In the genomic region with DNA sequence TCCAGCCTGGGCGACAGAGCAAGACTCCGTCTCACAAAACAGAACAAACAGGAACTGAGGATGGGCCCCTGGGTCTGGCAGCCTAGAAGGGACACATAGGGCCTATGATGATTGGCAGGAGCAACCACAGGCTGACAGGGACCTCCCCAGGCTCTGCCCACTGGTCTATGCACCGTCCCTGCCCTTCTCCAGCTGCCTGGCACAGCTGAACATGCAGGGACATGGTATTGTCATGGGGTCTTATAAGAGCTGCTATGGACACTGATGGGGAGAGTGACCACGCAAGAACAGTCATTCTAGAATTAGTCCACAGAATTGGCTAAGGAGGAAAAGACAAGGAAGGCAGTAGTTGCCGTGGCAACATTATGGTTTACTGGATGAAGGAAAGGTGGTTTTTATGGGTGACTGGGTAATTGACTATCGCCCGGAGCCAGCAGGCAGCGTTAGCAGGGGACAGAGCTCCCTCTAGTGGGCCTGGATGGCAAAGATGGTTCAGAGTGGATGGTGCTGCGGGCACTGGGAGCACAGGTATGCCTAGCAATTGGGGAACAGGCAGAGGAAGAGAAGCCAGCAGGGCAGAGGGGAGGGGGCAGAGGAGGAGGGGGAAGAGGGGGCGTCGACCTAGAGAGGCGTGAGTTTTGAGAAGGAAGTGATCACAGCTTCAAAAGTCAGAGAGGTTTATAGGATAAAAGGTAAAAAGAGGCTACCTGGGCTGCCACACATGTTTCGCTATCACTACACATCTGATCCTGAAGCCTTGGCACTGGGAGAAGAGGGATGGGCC, we compare ENCODE assay signal across 8 cellular contexts. TPM values are rescaled to one million over a fixed set of nuclear protein-coding genes. Genes with fewer than 3 reads are reported as not detected.
A peak's percentile ranks its signal among the peaks of the same experiment; 100 is the strongest.
DNase-seq lines count a peak whose midpoint lies in the region; ATAC-seq, FAIRE-seq and TF ChIP-seq lines count a peak whose summit lies in the region.

No MANE protein-coding gene starts in this region.

- FAIRE-seq in A549 (lab: Jason Lieb, UNC), result no peak

- POLR2A ChIA-PET in A549 (lab: Yijun Ruan, JAX), result interaction anchor here (0.6 to 1.2 kb wide), 4 partner anchors 49 to 246 kb away, joined by 3 to 13 read pairs (median 6); partner anchors contain the start of genes SERPINE1 and SRRT

- H3K36me3 Mint-ChIP-seq in central memory CD8-positive, alpha-beta T cell (ENCODE audit: insufficient read depth), result peaks cover 2% of the 10 kb centered on the region

- peaks cover 7% of the 10 kb centered on the region for H3K4me1 Mint-ChIP-seq in central memory CD8-positive, alpha-beta T cell

- H3K4me3 Mint-ChIP-seq in central memory CD8-positive, alpha-beta T cell, result no peak overlapping the region

- peak; percentile 99 to 100 for ATAC-seq in A549
- peak; percentile 86 for ATAC-seq in GM18511 (IDR thresholded peaks at IDR 0.05; ENCODE audit: unreplicated experiment)
- peak; percentile 76 for ATAC-seq in HG03342 (IDR thresholded peaks at IDR 0.05; ENCODE audit: unreplicated experiment)
- peak; percentile 95 for ATAC-seq in activated CD4-positive, CD25-positive, alpha-beta regulatory T cell treated with anti-CD3 and anti-CD28 coated beads, Interleukin-2, amount 50 U/mL, for 24 hours
- peak; percentile 94 for ATAC-seq in central memory CD8-positive, alpha-beta T cell (replicated peaks; ENCODE audit: extremely low read depth, poor library complexity, severe bottlenecking)

- H3K9me3 Mint-ChIP-seq in central memory CD8-positive, alpha-beta T cell, result no peaks in the 10 kb centered on the region

- peak; percentile 78 to 85 for DNase-seq in A549 (ENCODE audit: low read depth in 1 of 2, low spot score in 1 of 2)
- peak; percentile 4 for DNase-seq in NCI-H510A (lab: John Stamatoyannopoulos, UW)
- peak; percentile 70 to 79 for DNase-seq in central memory CD8-positive, alpha-beta T cell (ENCODE audit: low spot score in 2 of 2)
- peak; percentile 70 to 79 (median 77) for DNase-seq in stimulated activated CD4-positive, alpha-beta T cell treated with anti-CD3 and anti-CD28 coated beads, TNF-alpha, amount 100 ng/mL, for 48 hours (ENCODE audit: low read depth in 3 of 3)

- H3K9me3 ChIP-seq in A549 (0 out of 3 replicates have a peak, but pooled peaks cover 2% of the 10 kb centered on the region), liver (ENCODE audit: control insufficient read depth in 4 of 4, low read length in 3 of 4) (no peaks in the 10 kb centered on the region)

- H3K27ac Mint-ChIP-seq in central memory CD8-positive, alpha-beta T cell (ENCODE audit: low read depth), result no peak overlapping the region

- H3K27me3 ChIP-seq in liver (ENCODE audit: control insufficient read depth in 4 of 4, insufficient read depth in 4 of 4, low read length in 3 of 4), result no peaks in the 10 kb centered on the region

- H3K27me3 Mint-ChIP-seq in central memory CD8-positive, alpha-beta T cell, result peaks cover 7% of the 10 kb centered on the region

- TF ChIP-seq RAD21 in A549 (conservative IDR thresholded peaks at IDR 0.05 in 1 of 2, IDR thresholded peaks at IDR 0.05 in 1 of 2) (peak; percentile 89 to 96), liver (IDR thresholded peaks at IDR 0.05) (peak; percentile 88 to 93)

- peak; percentile 91 for TF ChIP-seq CTCF in A549 (IDR thresholded peaks at IDR 0.05)
- peak; percentile 77 for TF ChIP-seq CTCF in liver (IDR thresholded peaks at IDR 0.05; ENCODE audit: low read depth, low read length, missing input control)

- no peak overlapping the region for H3K4me3 ChIP-seq in A549
- H3K4me3 ChIP-seq in liver (ENCODE audit: low read depth in 1 of 3, low read length in 3 of 3), result no peak overlapping the region

- H3K36me3 ChIP-seq in liver (ENCODE audit: control insufficient read depth in 4 of 4, insufficient read depth in 3 of 4, low read depth in 1 of 4, low read length in 3 of 4), result no peaks in the 10 kb centered on the region

- no peaks in the 10 kb centered on the region for H3K4me1 ChIP-seq in A549
- H3K4me1 ChIP-seq in liver (ENCODE audit: control insufficient read depth in 4 of 4, insufficient read depth in 4 of 4, low read length in 3 of 4), result no peaks in the 10 kb centered on the region

- 28% methylated on average over 13 of the region's 13 CpGs for WGBS in A549 (ENCODE audit: missing lambda C conversion rate)
- 21% methylated on average over 13 of the region's 13 CpGs for WGBS in liver

- H3K9ac ChIP-seq in liver (ENCODE audit: low read depth in 1 of 2, low read length in 2 of 2), result no peak overlapping the region

- TF ChIP-seq EP300 in A549 (IDR thresholded peaks at IDR 0.05), result no peak

- TF ChIP-seq POLR2A in A549 (IDR thresholded peaks at IDR 0.05; ENCODE audit: low read length), result no peak

- CTCF ChIA-PET in A549 (lab: Yijun Ruan, JAX), result interaction anchor here (0.6 to 9.2 kb wide), 48 partner anchors 9 to 213 kb away, joined by 3 to 71 read pairs (median 4); partner anchors contain the start of genes ACHE, PLOD3, SERPINE1 and UFSP1

- H3K4me2 ChIP-seq in A549, result peak overlapping the region; percentile 4; the same call in 1 of the 3 replicates

- H3K27ac ChIP-seq in A549 (0 out of 6 replicates have a peak overlapping the region, but pooled peaks of 1 of the 2 experiments have one; percentile 12), liver (ENCODE audit: low read depth in 1 of 2, low read length in 2 of 2) (no peak overlapping the region)

TF ChIP-seq in A549, 52 proteins besides CTCF, POLR2A, EP300 and RAD21 (continues in another document):
- TF ChIP-seq CEBPB (IDR thresholded peaks at IDR 0.05) (no peak), RARB (CRISPR knock-in tag; IDR thresholded peaks at IDR 0.05) (no peak), MYC (IDR thresholded peaks at IDR 0.05; ENCODE audit: borderline replicate concordance, low read length) (no peak), MAZ (IDR thresholded peaks at IDR 0.05; ENCODE audit: borderline replicate concordance, low read depth, low read length) (no peak), USF2 (IDR thresholded peaks at IDR 0.05) (no peak), EHF (CRISPR knock-in tag; IDR thresholded peaks at IDR 0.05) (no peak), ZFP36 (IDR thresholded peaks at IDR 0.05; ENCODE audit: borderline replicate concordance, partially characterized antibody) (no peak), SMC3 (IDR thresholded peaks at IDR 0.05) (peak; percentile 85)

TF ChIP-seq in liver, 16 proteins besides CTCF, POLR2A, EP300 and RAD21:
- TF ChIP-seq RXRA (IDR thresholded peaks at IDR 0.05), result no peak
- peak; percentile 34 for TF ChIP-seq REST (IDR thresholded peaks at IDR 0.05)
- TF ChIP-seq SP1 (IDR thresholded peaks at IDR 0.05), result no peak

RNA-seq across cellular contexts. Expression of gene TRIM56, which starts 7.8 kb away (rescaled TPM):
- 3.9 and 5.2 TPM in 2 replicates for polyA plus RNA-seq in A549 (2011; rRNA removed)
- polyA plus RNA-seq in A549 (2012; cell fraction: cytosol; rRNA removed), result 3.2 and 4.2 TPM in 2 replicates
- polyA plus RNA-seq in A549 (2012; cell fraction: nucleus; rRNA removed), result 8.2 and 9.8 TPM in 2 replicates
- 15.6 to 17.8 TPM (median 16.5 TPM) in 3 replicates for polyA plus RNA-seq in A549 (2017; fragmentation: RNase III; extraction: RNeasy Plus Mini Kit Qiagen cat#74134 plus additional on column Dnase treatment)
- 8.1 and 14.2 TPM in 2 replicates for polyA minus RNA-seq in A549 (2011; rRNA and poly(A)+ RNA removed)
- 10 to 100 TPM in 1 of 2 donors, 1 to 10 TPM in 1; 9.2 to 15.6 TPM for total RNA-seq in liver
- polyA plus RNA-seq in liver, result 1 to 10 TPM; 4.8 to 6.1 TPM

RNA-seq across cellular contexts. Expression of gene SERPINE1, which starts 49.4 kb away (rescaled TPM):
- polyA plus RNA-seq in A549 (2011; rRNA removed) (300 and 355 TPM in 2 replicates), A549 (2017; fragmentation: RNase III; extraction: RNeasy Plus Mini Kit Qiagen cat#74134 plus additional on column Dnase treatment) (286 to 399 TPM (median 346 TPM) in 3 replicates), liver (10 to 100 TPM in 1 of 2 donors, 1 to 10 TPM in 1; 5.8 to 18.6 TPM)
- polyA plus RNA-seq in A549 (2012; cell fraction: cytosol; rRNA removed), result 315 and 419 TPM in 2 replicates
- polyA plus RNA-seq in A549 (2012; cell fraction: nucleus; rRNA removed), result 684 and 700 TPM in 2 replicates
- 377 and 382 TPM in 2 replicates for polyA minus RNA-seq in A549 (2011; rRNA and poly(A)+ RNA removed)
- total RNA-seq in liver, result 10 to 100 TPM in 1 of 2 donors, under 1 TPM in 1; 0.93 to 10.2 TPM

RNA-seq across cellular contexts. Expression of gene MUC17, which starts 57.6 kb away (rescaled TPM):
- polyA plus RNA-seq in A549 (2011; rRNA removed) (0.01 and 0.03 TPM in 2 replicates), A549 (2017; fragmentation: RNase III; extraction: RNeasy Plus Mini Kit Qiagen cat#74134 plus additional on column Dnase treatment) (not detected in 3 replicates), liver (not detected)
- under 0.01 TPM in 1 of 2 replicates, not detected in the other for polyA plus RNA-seq in A549 (2012; cell fraction: cytosol; rRNA removed)
- 0.01 and 0.02 TPM in 2 replicates for polyA plus RNA-seq in A549 (2012; cell fraction: nucleus; rRNA removed)
- polyA minus RNA-seq in A549 (2011; rRNA and poly(A)+ RNA removed), result 0.04 and 0.05 TPM in 2 replicates
- not detected for total RNA-seq in liver

Comparison
In these comparisons a context has a peak if more than half of its experiments do, and no peak if none do; other contexts are left out.
1. DNase-seq: peak in every context shown above with its lines; median percentile 82 in A549; 77 in stimulated activated CD4-positive, alpha-beta T cell treated with anti-CD3 and anti-CD28 coated beads, TNF-alpha, amount 100 ng/mL, for 48 hours; 74 in central memory CD8-positive, alpha-beta T cell; 4 in NCI-H510A.
2. RNA of gene SERPINE1, which starts 49.4 kb away (polyA plus RNA-seq): 286 to 700 TPM in A549; 5.8 to 18.6 TPM in liver; every median in the first group is over 10 times any median in the second.
3. Peak in every context shown above with its lines, with median percentiles within 50 percentile points of each other: ATAC-seq.